ENCODE assay signal across 15 cellular contexts in genomic region chr2:94895273-94895672, GRCh38. TPM values are rescaled to one million over a fixed set of nuclear protein-coding genes. Genes with fewer than 3 reads are reported as not detected.
"Had no signal": no experiment of that assay in that cellular context is flagged by ENCODE, and none has a peak within 500 bp of the region (broad histone marks: within the 10 kb centered on the region; RNA-seq: fewer than 3 reads in every experiment).

No MANE protein-coding gene starts in this region.

RNA-seq across cellular contexts. Expression of gene TEKT4, which starts 24.0 kb away (rescaled TPM):
- total RNA-seq: left ventricle myocardium inferior; lower leg skin; mucosa of descending colon; myocyte; natural killer cell treated with Interleukin-12 subunit alpha and Interleukin-12 subunit beta and Interleukin-15 and Interleukin-18, amount 100 ng/mL, for 72 hours; omental fat pad; pulmonary artery endothelial cell; right atrium auricular region; smooth muscle cell; temporal lobe; tibial nerve; ureter had no signal
- polyA plus RNA-seq: immature natural killer cell; naive thymus-derived CD4-positive, alpha-beta T cell; neural cell; smooth muscle cell had no signal
